ENCODE assay signal across 8 cellular contexts in genomic region chr5:123036391-123037103, GRCh38. TPM values are rescaled to one million over a fixed set of nuclear protein-coding genes. Genes with fewer than 3 reads are reported as not detected.
DNase-seq lines count a peak whose midpoint lies in the region; ATAC-seq, FAIRE-seq and TF ChIP-seq lines count a peak whose summit lies in the region.

TSS of gene PPIC (minus strand) at chr5:123036725. CDS start at chr5:123036625, 100 bp downstream.

- no peaks in the 10 kb centered on the region for H3K4me1 ChIP-seq in SJCRH30
- H3K4me1 ChIP-seq in small intestine (ENCODE audit: control insufficient read depth in 2 of 2, insufficient read depth in 1 of 2, low read depth in 1 of 2, low read length in 1 of 2), result no peaks in the 10 kb centered on the region

- 1% methylated on average over 78 to 84 of the region's 84 CpGs for WGBS in small intestine, 3 donors

- H3K27ac ChIP-seq in SJCRH30 (peak within 1 kb of the TSS; percentile 41), small intestine (ENCODE audit: low read depth in 1 of 2, low read length in 1 of 2) (peak within 1 kb of the TSS; percentile 95 to 96)

- ATAC-seq in HG03457 (IDR thresholded peaks at IDR 0.05; ENCODE audit: unreplicated experiment), result peak; percentile 58

- no peaks in the 10 kb centered on the region for H3K27me3 ChIP-seq in SJCRH30
- H3K27me3 ChIP-seq in kidney epithelial cell (ENCODE audit: control insufficient read depth, insufficient read depth, low read length), result no peaks in the 10 kb centered on the region
- H3K27me3 ChIP-seq in small intestine (ENCODE audit: control insufficient read depth in 2 of 2, insufficient read depth in 2 of 2, low read length in 2 of 2), result no peaks in the 10 kb centered on the region

- DNase-seq in D721Med (ENCODE audit: insufficient read length, low spot score) (peak; percentile 49), GM19240 (ENCODE audit: insufficient read length, low spot score) (peak; percentile 11), SJCRH30 (peak; percentile 87 to 88), cortex of kidney (lab: John Stamatoyannopoulos, UW) (peak; percentile 32), kidney epithelial cell (ENCODE audit: low read depth) (peak; percentile 31), small intestine (peak; percentile 93)
- no peak for DNase-seq in activated effector memory CD4-positive, alpha-beta T cell treated with anti-CD3 and anti-CD28 coated beads, Interleukin-2, amount 50 U/mL, for 16 hours

- TF ChIP-seq CTCF in D721Med (IDR thresholded peaks at IDR 0.05; ENCODE audit: insufficient read depth, missing control alignments) (no peak), kidney epithelial cell (IDR thresholded peaks at IDR 0.05; ENCODE audit: insufficient read depth, low read length, poor library complexity, severe bottlenecking) (no peak)

- H3K36me3 ChIP-seq in SJCRH30 (no peaks in the 10 kb centered on the region), kidney epithelial cell (ENCODE audit: control insufficient read depth, insufficient read depth, low read length) (no peaks in the 10 kb centered on the region), small intestine (ENCODE audit: control insufficient read depth in 2 of 2, insufficient read depth in 2 of 2, low read length in 2 of 2) (no peaks in the 10 kb centered on the region)

- FAIRE-seq in D721Med (lab: Jason Lieb, UNC) (no peak), small intestine (lab: Jason Lieb, UNC) (no peak)

- H3K4me3 ChIP-seq in SJCRH30 (peak within 1 kb of the TSS; percentile 77), kidney epithelial cell (ENCODE audit: low read depth, low read length) (peak within 1 kb of the TSS; percentile 73), small intestine (ENCODE audit: low read depth in 1 of 2, low read length in 2 of 2) (peak within 1 kb of the TSS; percentile 76 to 91)

- H3K9me3 ChIP-seq in SJCRH30 (replicated peaks) (no peaks in the 10 kb centered on the region), small intestine (ENCODE audit: control insufficient read depth, low read depth) (no peaks in the 10 kb centered on the region)

RNA-seq across cellular contexts. Expression of gene PPIC, which starts in this region (rescaled TPM):
- total RNA-seq in SJCRH30 (2014; rRNA removed; shearing (Covaris generic)), result 13.9 and 16.5 TPM in 2 replicates
- 26.8 and 37.4 TPM in 2 replicates for total RNA-seq in kidney epithelial cell
- polyA plus RNA-seq in small intestine, result 10 to 100 TPM; 23.0 to 46.4 (median 34.0) TPM
